11 cellular contexts compared by ENCODE assay signal in the genomic region with DNA sequence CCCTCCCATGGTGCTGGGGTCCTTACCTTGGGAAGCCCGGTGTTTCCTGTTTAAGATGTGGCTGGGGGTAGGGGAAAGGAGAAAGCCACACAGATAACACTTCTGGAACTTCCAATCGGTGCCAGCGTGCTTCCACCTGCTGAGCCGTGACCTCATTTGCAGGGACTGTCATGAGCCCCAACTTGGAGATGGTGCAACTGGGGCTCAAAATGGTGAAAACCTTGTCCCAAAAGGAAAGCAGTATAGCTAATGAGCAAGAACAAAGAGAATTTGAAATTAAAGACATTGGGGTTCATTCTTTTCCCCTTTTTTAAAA. TPM values are rescaled to one million over a fixed set of nuclear protein-coding genes. Genes with fewer than 3 reads are reported as not detected.
DNase-seq lines count a peak whose midpoint lies in the region; ATAC-seq, FAIRE-seq and TF ChIP-seq lines count a peak whose summit lies in the region.
"Had no signal": no experiment of that assay in that cellular context is flagged by ENCODE, and none has a peak within 500 bp of the region (broad histone marks: within the 10 kb centered on the region; RNA-seq: fewer than 3 reads in every experiment).

No MANE protein-coding gene starts in this region.

- TF ChIP-seq CTCF in Panc1 (IDR thresholded peaks at IDR 0.05) (no peak), endothelial cell of umbilical vein (IDR thresholded peaks at IDR 0.05; ENCODE audit: extremely low read depth in 1 of 2, insufficient read depth in 1 of 2, low read depth in 1 of 2, low read length in 2 of 2) (no peak), neural progenitor cell (IDR thresholded peaks at IDR 0.05) (no peak), transverse colon (IDR thresholded peaks at IDR 0.05) (no peak), MM.1S (IDR thresholded peaks at IDR 0.05; ENCODE audit: low read length) (no peak)

- H3K79me2 ChIP-seq in endothelial cell of umbilical vein (ENCODE audit: control insufficient read depth, insufficient read depth, low read length) (no peaks in the 10 kb centered on the region), neural progenitor cell (ENCODE audit: low read depth) (no peaks in the 10 kb centered on the region), Karpas-422 (ENCODE audit: low read length) (no peaks in the 10 kb centered on the region), MM.1S (ENCODE audit: low read length) (no peaks in the 10 kb centered on the region)

- WGBS in transverse colon (ENCODE audit: low coverage in 1 of 2), 2 donors = 73% methylated on average over 4 of the region's 4 CpGs; no CpG with 5 or more reads in 1 of the 2 donors

- no peak for FAIRE-seq in endothelial cell of umbilical vein (lab: Jason Lieb, UNC)
- FAIRE-seq: K562 had no signal

- H4K20me1 ChIP-seq in endothelial cell of umbilical vein (replicated peaks; ENCODE audit: control insufficient read depth, extremely low read depth, insufficient read depth, low read length) = no peaks in the 10 kb centered on the region
- H4K20me1 ChIP-seq in neural progenitor cell (ENCODE audit: low read depth) = no peaks in the 10 kb centered on the region
- H4K20me1 ChIP-seq in Karpas-422 (ENCODE audit: insufficient read depth, low read depth, low read length) = no peaks in the 10 kb centered on the region
- H4K20me1 ChIP-seq in MM.1S (ENCODE audit: insufficient read depth, low read length) = no peaks in the 10 kb centered on the region

- CTCF ChIA-PET in Panc1 (lab: Charles Lee) = no interaction called here
- CTCF ChIA-PET in endothelial cell of umbilical vein (lab: Charles Lee) = interaction anchor here (0.8 to 1.6 kb wide), 3 partner anchors 8 to 108 kb away, joined by 3 to 6 read pairs (median 4); no protein-coding TSS in a partner anchor

- H3K4me1 ChIP-seq in Panc1 (ENCODE audit: control insufficient read depth, insufficient read depth, low read length) = peaks cover 57% of the 10 kb centered on the region
- H3K4me1 ChIP-seq in endothelial cell of umbilical vein (ENCODE audit: control insufficient read depth, extremely low read depth, insufficient read depth, low read length) = peaks cover 54% of the 10 kb centered on the region
- peaks cover 7% of the 10 kb centered on the region for H3K4me1 ChIP-seq in neural progenitor cell
- H3K4me1 ChIP-seq in transverse colon = peaks cover 25 to 66% (median 53%) of the 10 kb centered on the region in 4 donors
- no peaks in the 10 kb centered on the region for H3K4me1 ChIP-seq in Karpas-422 (ENCODE audit: low read length)
- peaks cover 11% of the 10 kb centered on the region for H3K4me1 ChIP-seq in MM.1S (ENCODE audit: low read length)

- dilution Hi-C loops in endothelial cell of umbilical vein (cut with MboI; ENCODE audit: extremely low pct_ligation_motif_present, low sequenced_read_pairs) = no loop called here

- H3K4me3 ChIP-seq in Panc1 (ENCODE audit: low read depth in 2 of 2, low read length in 2 of 2) (no peak overlapping the region), endothelial cell of umbilical vein (replicated peaks in 1 of 3; ENCODE audit: insufficient read depth in 1 of 3, low read depth in 1 of 3, low read length in 3 of 3) (no peak overlapping the region), neural progenitor cell (no peak overlapping the region), transverse colon (no peak overlapping the region), Karpas-422 (ENCODE audit: low read length) (no peak overlapping the region), MM.1S (ENCODE audit: low read length) (no peak overlapping the region)
- H3K4me3 ChIP-seq: K562 had no signal

- no peak for TF ChIP-seq EP300 in transverse colon (IDR thresholded peaks at IDR 0.05; ENCODE audit: low read depth)

- BruUV-seq in Panc1 (replicated peaks; lab: Mats Ljungman, UMichigan) (no TSS peak), endothelial cell of umbilical vein (replicated peaks; lab: Mats Ljungman, UMichigan) (no TSS peak)

- H3K4me3 Mint-ChIP-seq in neural progenitor cell = no peak overlapping the region
- H3K4me3 Mint-ChIP-seq: T-helper 1 cell treated with Interleukin-12 subunit alpha and Interleukin-12 subunit beta and Interleukin-4 antibody, amounts not matched to agents 30 μg/mL and 1 μg/mL, for 36 hours had no signal

- peak overlapping the region; percentile 27 for H3K9ac ChIP-seq in endothelial cell of umbilical vein (replicated peaks; ENCODE audit: extremely low read depth, insufficient read depth, low read length)
- H3K9ac ChIP-seq in neural progenitor cell = no peak overlapping the region
- no peak overlapping the region for H3K9ac ChIP-seq in Karpas-422 (ENCODE audit: low read length)
- H3K9ac ChIP-seq in MM.1S (ENCODE audit: low read length) = no peak overlapping the region

- H3K27ac Mint-ChIP-seq in neural progenitor cell = peak overlapping the region; percentile 85
- H3K27ac Mint-ChIP-seq: T-helper 1 cell treated with Interleukin-12 subunit alpha and Interleukin-12 subunit beta and Interleukin-4 antibody, amounts not matched to agents 30 μg/mL and 1 μg/mL, for 36 hours had no signal

- H3K27ac ChIP-seq in Panc1 (ENCODE audit: low read length) (peak overlapping the region; percentile 88), endothelial cell of umbilical vein (ENCODE audit: insufficient read depth, low read depth, low read length) (peak overlapping the region; percentile 59), neural progenitor cell (no peak overlapping the region), transverse colon (peak overlapping the region; percentile 98), Karpas-422 (ENCODE audit: low read length) (no peak overlapping the region), MM.1S (ENCODE audit: low read length) (no peak overlapping the region)

- POLR2A ChIA-PET in Panc1 (lab: Charles Lee) = no interaction called here
- POLR2A ChIA-PET in endothelial cell of umbilical vein (lab: Charles Lee) = interaction anchor here (0.8 to 2.2 kb wide), 6 partner anchors 74 to 131 kb away, joined by 3 to 10 read pairs (median 3); partner anchors contain the start of gene MYH9

- H3K36me3 ChIP-seq in Panc1 (ENCODE audit: control insufficient read depth, insufficient read depth, low read length) = no peaks in the 10 kb centered on the region
- no peaks in the 10 kb centered on the region for H3K36me3 ChIP-seq in endothelial cell of umbilical vein (ENCODE audit: control insufficient read depth in 2 of 2, extremely low read depth in 1 of 2, insufficient read depth in 2 of 2, low read length in 2 of 2)
- H3K36me3 ChIP-seq in neural progenitor cell = no peaks in the 10 kb centered on the region
- H3K36me3 ChIP-seq in transverse colon = no peaks in the 10 kb centered on the region
- no peaks in the 10 kb centered on the region for H3K36me3 ChIP-seq in Karpas-422 (ENCODE audit: insufficient read depth, low read length)
- no peaks in the 10 kb centered on the region for H3K36me3 ChIP-seq in MM.1S (replicated peaks; ENCODE audit: insufficient read depth, low read length)

- in situ Hi-C loops in Panc1 (cut with HindIII; ENCODE audit: low pct_unique_long_range_greater_than_20kb, low sequenced_read_pairs) (no loop called here), transverse colon (cut with MboI; ENCODE audit: low pct_ligation_motif_present in 1 of 4, low pct_unique_long_range_greater_than_20kb in 1 of 4, low sequenced_read_pairs in 3 of 4) (loop anchor here in 1 of 4 donors (10.0 kb wide), 1 partner anchor 158 kb away; no protein-coding TSS in a partner anchor)

- H2AFZ ChIP-seq in endothelial cell of umbilical vein (ENCODE audit: low read depth, low read length) (no peak overlapping the region), neural progenitor cell (replicated peaks) (no peak overlapping the region), Karpas-422 (ENCODE audit: low read length) (no peak overlapping the region), MM.1S (ENCODE audit: low read length) (no peak overlapping the region)

- H3K9me3 ChIP-seq in Panc1 (ENCODE audit: control insufficient read depth, insufficient read depth, low read depth, low read length) = no peaks in the 10 kb centered on the region
- no peaks in the 10 kb centered on the region for H3K9me3 ChIP-seq in endothelial cell of umbilical vein (replicated peaks; ENCODE audit: control insufficient read depth, insufficient read depth, low read length)
- H3K9me3 ChIP-seq in neural progenitor cell (ENCODE audit: low read depth) = no peaks in the 10 kb centered on the region
- H3K9me3 ChIP-seq in transverse colon = no peaks in the 10 kb centered on the region
- H3K9me3 ChIP-seq in Karpas-422 (ENCODE audit: low read length) = no peaks in the 10 kb centered on the region
- no peaks in the 10 kb centered on the region for H3K9me3 ChIP-seq in MM.1S (replicated peaks; ENCODE audit: insufficient read depth, low read length)

- DNase-seq in Panc1 (ENCODE audit: low read depth, low spot score) (no peak), endothelial cell of umbilical vein (ENCODE audit: low read depth, low spot score) (no peak), neural progenitor cell (ENCODE audit: low spot score) (no peak), transverse colon (no peak), HuH-7 (ENCODE audit: low spot score) (no peak), Karpas-422 (no peak), MM.1S (no peak)
- DNase-seq: activated CD4-positive, alpha-beta T cell treated with anti-CD3 and anti-CD28 coated beads, Interleukin-2, amount 50 U/mL, for 1 hour; activated naive CD4-positive, alpha-beta T cell had no signal

- H3K9me2 ChIP-seq in Karpas-422 (replicated peaks; ENCODE audit: insufficient read depth, low read length) = no peaks in the 10 kb centered on the region
- no peaks in the 10 kb centered on the region for H3K9me2 ChIP-seq in MM.1S (replicated peaks; ENCODE audit: insufficient read depth, low read length)

- no peaks in the 10 kb centered on the region for H3K9me1 ChIP-seq in endothelial cell of umbilical vein (replicated peaks; ENCODE audit: control insufficient read depth, extremely low read depth, insufficient read depth, low read length)

- no peaks in the 10 kb centered on the region for H3K27me3 Mint-ChIP-seq in neural progenitor cell (ENCODE audit: insufficient read depth, low read depth)

- TF ChIP-seq POLR2A in endothelial cell of umbilical vein (IDR thresholded peaks at IDR 0.05; ENCODE audit: low read depth, low read length) (no peak), transverse colon (IDR thresholded peaks at IDR 0.05) (no peak)

- no peak for ATAC-seq in Panc1
- ATAC-seq: K562 had no signal

- no peaks in the 10 kb centered on the region for H3K27me3 ChIP-seq in Panc1 (ENCODE audit: control insufficient read depth, insufficient read depth, low read length)
- no peaks in the 10 kb centered on the region for H3K27me3 ChIP-seq in endothelial cell of umbilical vein (ENCODE audit: control insufficient read depth in 2 of 2, insufficient read depth in 2 of 2, low read length in 2 of 2)
- H3K27me3 ChIP-seq in neural progenitor cell = no peaks in the 10 kb centered on the region
- no peaks in the 10 kb centered on the region for H3K27me3 ChIP-seq in transverse colon
- no peaks in the 10 kb centered on the region for H3K27me3 ChIP-seq in Karpas-422 (ENCODE audit: low read length)
- no peaks in the 10 kb centered on the region for H3K27me3 ChIP-seq in MM.1S (replicated peaks; ENCODE audit: insufficient read depth, low read length)

- intact Hi-C loops in Panc1 (cut with micrococcal nuclease; ENCODE audit: unreplicated experiment) = no loop called here
- intact Hi-C loops in endothelial cell of umbilical vein (cut with micrococcal nuclease) = no loop called here
- intact Hi-C loops in transverse colon (cut with DNase I; ENCODE audit: low total_unique reads) = no loop called here

- H3K4me2 ChIP-seq in endothelial cell of umbilical vein (ENCODE audit: insufficient read depth, low read length) = no peak overlapping the region
- no peak overlapping the region for H3K4me2 ChIP-seq in neural progenitor cell
- no peak overlapping the region for H3K4me2 ChIP-seq in Karpas-422 (ENCODE audit: low read depth, low read length, poor library complexity, severe bottlenecking)
- no peak overlapping the region for H3K4me2 ChIP-seq in MM.1S (ENCODE audit: low read depth, low read length)

- H3F3A ChIP-seq in neural progenitor cell (ENCODE audit: low read depth) (peaks cover 21% of the 10 kb centered on the region), MM.1S (ENCODE audit: insufficient read depth, low read length) (no peaks in the 10 kb centered on the region)

- H3K4me1 Mint-ChIP-seq in neural progenitor cell = peaks cover 26% of the 10 kb centered on the region

- H3K36me3 Mint-ChIP-seq in neural progenitor cell = no peaks in the 10 kb centered on the region

- H3K9me3 Mint-ChIP-seq in neural progenitor cell = no peaks in the 10 kb centered on the region
- H3K9me3 Mint-ChIP-seq: T-helper 1 cell treated with Interleukin-12 subunit alpha and Interleukin-12 subunit beta and Interleukin-4 antibody, amounts not matched to agents 30 μg/mL and 1 μg/mL, for 36 hours had no signal

RNA-seq across cellular contexts. Expression of gene TXN2, which starts 19.0 kb away (rescaled TPM):
- total RNA-seq in Panc1 (2021; ENCODE audit: unreplicated experiment) (64.1 TPM), endothelial cell of umbilical vein (74.3 and 75.9 TPM in 2 replicates), neural progenitor cell (ENCODE audit: low replicate concordance) (19.8 and 31.8 TPM in 2 replicates), transverse colon (100 to 1,000 TPM in 1 of 4 donors, 10 to 100 TPM in 3; 68.5 to 317 (median 93.3) TPM)
- polyA plus RNA-seq in Panc1 (2012; ENCODE audit: insufficient read length) = 102 TPM
- polyA plus RNA-seq in endothelial cell of umbilical vein = 170 and 183 TPM in 2 replicates
- 181 and 197 TPM in 2 replicates for polyA plus RNA-seq in endothelial cell of umbilical vein (2011; cell fraction: cytosol; rRNA removed)
- 82.5 and 86.4 TPM in 2 replicates for polyA plus RNA-seq in endothelial cell of umbilical vein (2011; cell fraction: nucleus; rRNA removed)
- 79.8 and 82.4 TPM in 2 replicates for polyA plus RNA-seq in endothelial cell of umbilical vein (2012)
- polyA minus RNA-seq in endothelial cell of umbilical vein = 110 and 124 TPM in 2 replicates
- polyA minus RNA-seq in endothelial cell of umbilical vein (2011; cell fraction: cytosol; rRNA and poly(A)+ RNA removed) = 37.8 TPM
- 11.5 and 12.4 TPM in 2 replicates for polyA minus RNA-seq in endothelial cell of umbilical vein (2011; cell fraction: nucleus; rRNA and poly(A)+ RNA removed)
- 26.7 and 45.4 TPM in 2 replicates for total RNA-seq in Karpas-422 (2014; rRNA removed; shearing (Covaris generic); ENCODE audit: low replicate concordance)

RNA-seq across cellular contexts. Expression of gene FOXRED2, which starts 44.4 kb away (rescaled TPM):
- total RNA-seq in Panc1 (2021; ENCODE audit: unreplicated experiment) = 37.7 TPM
- 24.4 TPM for polyA plus RNA-seq in Panc1 (2012; ENCODE audit: insufficient read length)
- 14.0 and 20.4 TPM in 2 replicates for total RNA-seq in endothelial cell of umbilical vein
- 8.0 and 8.4 TPM in 2 replicates for polyA plus RNA-seq in endothelial cell of umbilical vein
- polyA plus RNA-seq in endothelial cell of umbilical vein (2011; cell fraction: cytosol; rRNA removed) = 6.3 and 6.5 TPM in 2 replicates
- polyA plus RNA-seq in endothelial cell of umbilical vein (2011; cell fraction: nucleus; rRNA removed) = 4.6 and 4.8 TPM in 2 replicates
- 10.8 and 12.5 TPM in 2 replicates for polyA plus RNA-seq in endothelial cell of umbilical vein (2012)
- 8.4 and 9.0 TPM in 2 replicates for polyA minus RNA-seq in endothelial cell of umbilical vein
- polyA minus RNA-seq in endothelial cell of umbilical vein (2011; cell fraction: cytosol; rRNA and poly(A)+ RNA removed) = 13.6 TPM
- 3.6 TPM in 2 replicates for polyA minus RNA-seq in endothelial cell of umbilical vein (2011; cell fraction: nucleus; rRNA and poly(A)+ RNA removed)
- 4.7 and 10.4 TPM in 2 replicates for total RNA-seq in neural progenitor cell (ENCODE audit: low replicate concordance)
- total RNA-seq in transverse colon = 1 to 10 TPM in 2 of 4 donors, under 1 TPM in 2; 0.37 to 3.0 (median 1.5) TPM
- total RNA-seq in Karpas-422 (2014; rRNA removed; shearing (Covaris generic); ENCODE audit: low replicate concordance) = 4.8 and 9.9 TPM in 2 replicates

Comparison
In these comparisons a context has a peak if more than half of its experiments do, and no peak if none do; other contexts are left out.
1. H3K27ac ChIP-seq: peak in Panc1 (single experiment), endothelial cell of umbilical vein (single experiment) and transverse colon (4 of 4); none in neural progenitor cell (single experiment), Karpas-422 (single experiment) and MM.1S (single experiment).